Comparison of ENCODE assay signal across 1 cellular context in the genomic region with DNA sequence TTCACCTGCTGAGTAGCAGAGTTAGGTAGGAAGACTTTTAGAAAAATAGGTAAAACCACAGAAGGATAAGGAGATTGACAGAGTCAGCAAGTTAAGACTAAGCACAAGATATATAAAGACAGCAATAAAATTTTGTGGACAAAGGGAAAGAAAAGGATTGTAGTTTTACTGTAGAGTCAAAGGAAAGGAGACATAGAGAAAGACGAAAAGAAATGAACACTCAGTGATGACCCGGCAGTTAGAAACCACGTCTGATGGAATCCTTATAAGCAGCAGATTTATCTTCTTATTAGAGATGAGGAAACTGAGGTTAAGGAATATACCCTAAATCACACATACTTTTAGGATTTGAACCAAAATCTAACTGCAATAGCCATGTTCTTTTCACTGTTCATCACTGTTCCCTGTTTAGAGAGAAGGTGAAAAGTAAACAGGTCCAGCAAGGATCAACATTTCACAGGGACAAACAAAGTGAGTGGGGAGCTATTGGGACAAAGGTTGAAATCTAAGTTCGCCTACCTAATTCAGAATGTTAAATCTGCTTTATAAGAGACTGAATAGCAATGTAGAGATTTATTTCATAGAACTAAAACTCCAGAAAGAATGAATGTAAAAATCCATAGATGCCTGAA.
TF ChIP-seq lines count a peak whose summit lies in the region.

No MANE protein-coding gene starts in this region.

TF ChIP-seq in K562, 482 proteins besides CTCF, POLR2A, EP300 and RAD21 (continued from another document):
- TF ChIP-seq, protein P1, sequence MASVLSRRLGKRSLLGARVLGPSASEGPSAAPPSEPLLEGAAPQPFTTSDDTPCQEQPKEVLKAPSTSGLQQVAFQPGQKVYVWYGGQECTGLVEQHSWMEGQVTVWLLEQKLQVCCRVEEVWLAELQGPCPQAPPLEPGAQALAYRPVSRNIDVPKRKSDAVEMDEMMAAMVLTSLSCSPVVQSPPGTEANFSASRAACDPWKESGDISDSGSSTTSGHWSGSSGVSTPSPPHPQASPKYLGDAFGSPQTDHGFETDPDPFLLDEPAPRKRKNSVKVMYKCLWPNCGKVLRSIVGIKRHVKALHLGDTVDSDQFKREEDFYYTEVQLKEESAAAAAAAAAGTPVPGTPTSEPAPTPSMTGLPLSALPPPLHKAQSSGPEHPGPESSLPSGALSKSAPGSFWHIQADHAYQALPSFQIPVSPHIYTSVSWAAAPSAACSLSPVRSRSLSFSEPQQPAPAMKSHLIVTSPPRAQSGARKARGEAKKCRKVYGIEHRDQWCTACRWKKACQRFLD (CRISPR knock-in tag; IDR thresholded peaks at IDR 0.05) = no peak
- TF ChIP-seq KLF16 (IDR thresholded peaks at IDR 0.05) (no peak), NFRKB (IDR thresholded peaks at IDR 0.05; ENCODE audit: low read depth) (no peak), POLR2H (tag; IDR thresholded peaks at IDR 0.05; ENCODE audit: low read depth) (no peak), SRSF3 (IDR thresholded peaks at IDR 0.05; ENCODE audit: insufficient read depth, low read length) (no peak), HDAC1 (IDR thresholded peaks at IDR 0.05) (no peak), ZNF316 (IDR thresholded peaks at IDR 0.05) (peak; percentile 76)
- TF ChIP-seq, protein P2, sequence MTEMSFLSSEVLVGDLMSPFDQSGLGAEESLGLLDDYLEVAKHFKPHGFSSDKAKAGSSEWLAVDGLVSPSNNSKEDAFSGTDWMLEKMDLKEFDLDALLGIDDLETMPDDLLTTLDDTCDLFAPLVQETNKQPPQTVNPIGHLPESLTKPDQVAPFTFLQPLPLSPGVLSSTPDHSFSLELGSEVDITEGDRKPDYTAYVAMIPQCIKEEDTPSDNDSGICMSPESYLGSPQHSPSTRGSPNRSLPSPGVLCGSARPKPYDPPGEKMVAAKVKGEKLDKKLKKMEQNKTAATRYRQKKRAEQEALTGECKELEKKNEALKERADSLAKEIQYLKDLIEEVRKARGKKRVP (CRISPR knock-in tag; IDR thresholded peaks at IDR 0.05) = no peak
- TF ChIP-seq, protein P3, sequence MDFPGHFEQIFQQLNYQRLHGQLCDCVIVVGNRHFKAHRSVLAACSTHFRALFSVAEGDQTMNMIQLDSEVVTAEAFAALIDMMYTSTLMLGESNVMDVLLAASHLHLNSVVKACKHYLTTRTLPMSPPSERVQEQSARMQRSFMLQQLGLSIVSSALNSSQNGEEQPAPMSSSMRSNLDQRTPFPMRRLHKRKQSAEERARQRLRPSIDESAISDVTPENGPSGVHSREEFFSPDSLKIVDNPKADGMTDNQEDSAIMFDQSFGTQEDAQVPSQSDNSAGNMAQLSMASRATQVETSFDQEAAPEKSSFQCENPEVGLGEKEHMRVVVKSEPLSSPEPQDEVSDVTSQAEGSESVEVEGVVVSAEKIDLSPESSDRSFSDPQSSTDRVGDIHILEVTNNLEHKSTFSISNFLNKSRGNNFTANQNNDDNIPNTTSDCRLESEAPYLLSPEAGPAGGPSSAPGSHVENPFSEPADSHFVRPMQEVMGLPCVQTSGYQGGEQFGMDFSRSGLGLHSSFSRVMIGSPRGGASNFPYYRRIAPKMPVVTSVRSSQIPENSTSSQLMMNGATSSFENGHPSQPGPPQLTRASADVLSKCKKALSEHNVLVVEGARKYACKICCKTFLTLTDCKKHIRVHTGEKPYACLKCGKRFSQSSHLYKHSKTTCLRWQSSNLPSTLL (IDR thresholded peaks at IDR 0.05) = no peak
- TF ChIP-seq, protein P4, sequence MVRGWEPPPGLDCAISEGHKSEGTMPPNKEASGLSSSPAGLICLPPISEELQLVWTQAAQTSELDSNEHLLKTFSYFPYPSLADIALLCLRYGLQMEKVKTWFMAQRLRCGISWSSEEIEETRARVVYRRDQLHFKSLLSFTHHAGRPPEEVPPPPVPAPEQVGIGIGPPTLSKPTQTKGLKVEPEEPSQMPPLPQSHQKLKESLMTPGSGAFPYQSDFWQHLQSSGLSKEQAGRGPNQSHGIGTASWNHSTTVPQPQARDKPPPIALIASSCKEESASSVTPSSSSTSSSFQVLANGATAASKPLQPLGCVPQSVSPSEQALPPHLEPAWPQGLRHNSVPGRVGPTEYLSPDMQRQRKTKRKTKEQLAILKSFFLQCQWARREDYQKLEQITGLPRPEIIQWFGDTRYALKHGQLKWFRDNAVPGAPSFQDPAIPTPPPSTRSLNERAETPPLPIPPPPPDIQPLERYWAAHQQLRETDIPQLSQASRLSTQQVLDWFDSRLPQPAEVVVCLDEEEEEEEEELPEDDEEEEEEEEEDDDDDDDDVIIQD (CRISPR knock-in tag; IDR thresholded peaks at IDR 0.05) = no peak
- TF ChIP-seq, protein P5, sequence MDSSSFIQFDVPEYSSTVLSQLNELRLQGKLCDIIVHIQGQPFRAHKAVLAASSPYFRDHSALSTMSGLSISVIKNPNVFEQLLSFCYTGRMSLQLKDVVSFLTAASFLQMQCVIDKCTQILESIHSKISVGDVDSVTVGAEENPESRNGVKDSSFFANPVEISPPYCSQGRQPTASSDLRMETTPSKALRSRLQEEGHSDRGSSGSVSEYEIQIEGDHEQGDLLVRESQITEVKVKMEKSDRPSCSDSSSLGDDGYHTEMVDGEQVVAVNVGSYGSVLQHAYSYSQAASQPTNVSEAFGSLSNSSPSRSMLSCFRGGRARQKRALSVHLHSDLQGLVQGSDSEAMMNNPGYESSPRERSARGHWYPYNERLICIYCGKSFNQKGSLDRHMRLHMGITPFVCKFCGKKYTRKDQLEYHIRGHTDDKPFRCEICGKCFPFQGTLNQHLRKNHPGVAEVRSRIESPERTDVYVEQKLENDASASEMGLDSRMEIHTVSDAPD (CRISPR knock-in tag; IDR thresholded peaks at IDR 0.05) = no peak
- TF ChIP-seq, protein P6, sequence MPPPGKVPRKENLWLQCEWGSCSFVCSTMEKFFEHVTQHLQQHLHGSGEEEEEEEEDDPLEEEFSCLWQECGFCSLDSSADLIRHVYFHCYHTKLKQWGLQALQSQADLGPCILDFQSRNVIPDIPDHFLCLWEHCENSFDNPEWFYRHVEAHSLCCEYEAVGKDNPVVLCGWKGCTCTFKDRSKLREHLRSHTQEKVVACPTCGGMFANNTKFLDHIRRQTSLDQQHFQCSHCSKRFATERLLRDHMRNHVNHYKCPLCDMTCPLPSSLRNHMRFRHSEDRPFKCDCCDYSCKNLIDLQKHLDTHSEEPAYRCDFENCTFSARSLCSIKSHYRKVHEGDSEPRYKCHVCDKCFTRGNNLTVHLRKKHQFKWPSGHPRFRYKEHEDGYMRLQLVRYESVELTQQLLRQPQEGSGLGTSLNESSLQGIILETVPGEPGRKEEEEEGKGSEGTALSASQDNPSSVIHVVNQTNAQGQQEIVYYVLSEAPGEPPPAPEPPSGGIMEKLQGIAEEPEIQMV (tag; conservative IDR thresholded peaks at IDR 0.05; ENCODE audit: low read depth) = no peak
- TF ChIP-seq, protein P7, sequence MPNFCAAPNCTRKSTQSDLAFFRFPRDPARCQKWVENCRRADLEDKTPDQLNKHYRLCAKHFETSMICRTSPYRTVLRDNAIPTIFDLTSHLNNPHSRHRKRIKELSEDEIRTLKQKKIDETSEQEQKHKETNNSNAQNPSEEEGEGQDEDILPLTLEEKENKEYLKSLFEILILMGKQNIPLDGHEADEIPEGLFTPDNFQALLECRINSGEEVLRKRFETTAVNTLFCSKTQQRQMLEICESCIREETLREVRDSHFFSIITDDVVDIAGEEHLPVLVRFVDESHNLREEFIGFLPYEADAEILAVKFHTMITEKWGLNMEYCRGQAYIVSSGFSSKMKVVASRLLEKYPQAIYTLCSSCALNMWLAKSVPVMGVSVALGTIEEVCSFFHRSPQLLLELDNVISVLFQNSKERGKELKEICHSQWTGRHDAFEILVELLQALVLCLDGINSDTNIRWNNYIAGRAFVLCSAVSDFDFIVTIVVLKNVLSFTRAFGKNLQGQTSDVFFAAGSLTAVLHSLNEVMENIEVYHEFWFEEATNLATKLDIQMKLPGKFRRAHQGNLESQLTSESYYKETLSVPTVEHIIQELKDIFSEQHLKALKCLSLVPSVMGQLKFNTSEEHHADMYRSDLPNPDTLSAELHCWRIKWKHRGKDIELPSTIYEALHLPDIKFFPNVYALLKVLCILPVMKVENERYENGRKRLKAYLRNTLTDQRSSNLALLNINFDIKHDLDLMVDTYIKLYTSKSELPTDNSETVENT (CRISPR knock-in tag; IDR thresholded peaks at IDR 0.05) = no peak
